8 cellular contexts compared by ENCODE assay signal in the genomic region with DNA sequence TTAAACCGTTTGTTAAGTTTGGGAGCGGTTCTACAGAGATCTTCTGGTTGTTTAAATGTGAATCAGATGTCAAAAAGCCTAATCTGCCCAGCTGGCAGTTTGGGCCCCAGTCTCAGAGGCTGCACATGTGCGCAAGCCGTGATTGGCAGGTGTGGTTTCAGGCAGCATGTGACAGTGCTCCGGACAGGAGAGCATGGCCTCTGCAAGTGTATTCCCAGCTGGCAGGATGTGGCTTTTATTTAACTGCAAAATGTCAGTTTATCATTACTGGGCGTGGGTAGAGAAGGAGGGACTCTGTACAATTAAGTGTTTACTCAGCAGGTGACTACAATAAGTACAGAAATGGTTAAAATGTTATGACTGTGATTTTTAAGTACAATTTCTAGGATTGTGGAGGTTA.
DNase-seq lines count a peak whose midpoint lies in the region; ATAC-seq and TF ChIP-seq lines count a peak whose summit lies in the region.

No MANE protein-coding gene starts in this region.

- no peak for TF ChIP-seq POLR2A in right lobe of liver (IDR thresholded peaks at IDR 0.05)

- ATAC-seq in GM18517 (IDR thresholded peaks at IDR 0.05; ENCODE audit: unreplicated experiment): peak; percentile 46
- ATAC-seq in HG02973 (IDR thresholded peaks at IDR 0.05; ENCODE audit: unreplicated experiment): peak; percentile 60
- no peak for ATAC-seq in right lobe of liver

- H3K36me3 ChIP-seq in BE2C (no peaks in the 10 kb centered on the region), colonic mucosa (no peaks in the 10 kb centered on the region), right lobe of liver (no peaks in the 10 kb centered on the region)

- WGBS in right lobe of liver (ENCODE audit: insufficient coverage, low coverage, low lambda C conversion rate, missing lambda C conversion rate): 43% methylated on average over 6 of the region's 6 CpGs

- H3K27ac ChIP-seq in colonic mucosa (peak overlapping the region; percentile 10), right lobe of liver (no peak overlapping the region)

- intact Hi-C loops in colonic mucosa (cut with DNase I) (no loop called here), right lobe of liver (cut with DNase I) (no loop called here)

- DNase-seq in BE2C (peak; percentile 26), NCI-H524 treated with DMSO at 0.1 percent for 48 hours (lab: John Stamatoyannopoulos, UW) (peak; percentile 94), colonic mucosa (peak; percentile 57), LoVo (ENCODE audit: low spot score) (no peak), right lobe of liver (no peak)
- peak; percentile 7 for DNase-seq in stimulated activated CD4-positive, alpha-beta T cell treated with anti-CD3 and anti-CD28 coated beads, Interleukin-4, amount 100 ng/mL, for 24 hours

- H3K9me3 ChIP-seq in BE2C (no peaks in the 10 kb centered on the region), colonic mucosa (no peaks in the 10 kb centered on the region), right lobe of liver (no peaks in the 10 kb centered on the region)

- H3K4me3 ChIP-seq in BE2C (ENCODE audit: low read depth, low read length) (no peak overlapping the region), colonic mucosa (no peak overlapping the region), right lobe of liver (no peak overlapping the region)

- TF ChIP-seq CTCF in BE2C (IDR thresholded peaks at IDR 0.05; ENCODE audit: low read depth, low read length) (no peak), colonic mucosa (IDR thresholded peaks at IDR 0.05) (no peak), right lobe of liver (IDR thresholded peaks at IDR 0.05) (no peak)

- H3K27me3 ChIP-seq in BE2C (no peaks in the 10 kb centered on the region), colonic mucosa (no peaks in the 10 kb centered on the region), right lobe of liver (no peaks in the 10 kb centered on the region)

- H3K4me1 ChIP-seq in BE2C (peaks cover 23% of the 10 kb centered on the region; the same call in 1 of the 2 replicates), colonic mucosa (no peaks in the 10 kb centered on the region), right lobe of liver (peaks cover 0 to 5% (median 0%) of the 10 kb centered on the region in 4 donors)

- H3K9ac ChIP-seq in colonic mucosa (ENCODE audit: low read depth in 2 of 2, low read length in 2 of 2): peak overlapping the region in 1 of 2 donors; percentile 21

Comparison
In these comparisons a context has a peak if more than half of its experiments do, and no peak if none do; other contexts are left out.
1. DNase-seq: peak in BE2C (single experiment), NCI-H524 treated with DMSO at 0.1 percent for 48 hours (single experiment), colonic mucosa (single experiment) and stimulated activated CD4-positive, alpha-beta T cell treated with anti-CD3 and anti-CD28 coated beads, Interleukin-4, amount 100 ng/mL, for 24 hours (single experiment); none in LoVo (single experiment) and right lobe of liver (0 of 3).
2. ATAC-seq: peak in GM18517 (single experiment) and HG02973 (single experiment); none in right lobe of liver (0 of 4).